Comparison of ENCODE assay signal across 11 cellular contexts in the genomic region with DNA sequence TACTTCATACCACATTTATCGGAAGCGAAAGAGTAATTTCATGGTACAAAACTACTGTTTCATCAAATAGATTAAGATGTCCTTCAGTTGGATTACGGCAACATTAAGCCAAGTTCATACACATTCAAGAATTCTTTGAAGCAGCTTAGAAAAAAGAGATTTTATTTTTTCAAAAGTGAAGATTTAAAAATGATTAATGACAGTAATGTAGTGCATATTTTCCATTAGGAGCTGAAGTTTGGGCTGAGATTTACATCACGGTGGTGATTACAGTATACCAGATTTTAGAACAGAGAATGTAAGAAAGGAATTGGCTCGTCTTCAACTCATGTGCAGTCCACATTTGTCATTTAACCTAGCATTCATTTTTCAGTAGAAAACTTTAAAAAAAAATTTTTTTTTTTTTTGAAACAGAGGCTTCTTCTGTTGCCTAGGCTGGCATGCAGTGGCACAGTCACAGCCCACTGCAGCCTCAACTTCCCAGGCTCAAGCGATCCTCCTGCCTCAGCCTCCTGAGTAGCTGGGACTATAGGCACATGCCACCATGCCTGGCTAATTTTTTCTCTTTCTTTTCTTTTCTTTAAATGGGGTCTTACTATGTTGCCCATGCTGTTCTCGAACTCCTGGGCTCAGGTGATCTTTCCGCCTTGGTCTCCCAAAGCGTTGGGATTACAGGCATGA. TPM values are rescaled to one million over a fixed set of nuclear protein-coding genes. Genes with fewer than 3 reads are reported as not detected.
DNase-seq lines count a peak whose midpoint lies in the region; ATAC-seq, FAIRE-seq and TF ChIP-seq lines count a peak whose summit lies in the region.
"Had no signal": no experiment of that assay in that cellular context is flagged by ENCODE, and none has a peak within 500 bp of the region (broad histone marks: within the 10 kb centered on the region; RNA-seq: fewer than 3 reads in every experiment).

No MANE protein-coding gene starts in this region.

- H3K27me3 ChIP-seq in A673 (replicated peaks; ENCODE audit: insufficient read depth, low read depth, low read length, poor library complexity) (no peaks in the 10 kb centered on the region), GM23248 (replicated peaks; ENCODE audit: insufficient read depth) (no peaks in the 10 kb centered on the region), adrenal gland (no peaks in the 10 kb centered on the region), keratinocyte (ENCODE audit: control insufficient read depth, extremely low read depth, insufficient read depth, low read length) (no peaks in the 10 kb centered on the region)
- H3K27me3 ChIP-seq: pancreas had no signal

- H3K79me2 ChIP-seq in GM23248 (ENCODE audit: insufficient read depth) (peaks cover 64% of the 10 kb centered on the region), keratinocyte (ENCODE audit: control insufficient read depth, insufficient read depth, low read length) (peaks cover 52% of the 10 kb centered on the region)

- FAIRE-seq in keratinocyte (lab: Jason Lieb, UNC), result no peak
- FAIRE-seq: pancreas had no signal

- dilution Hi-C loops in keratinocyte (cut with MboI; ENCODE audit: extremely low pct_ligation_motif_present, low sequenced_read_pairs), result no loop called here

- TF ChIP-seq CTCF in A673 (conservative IDR thresholded peaks at IDR 0.05; ENCODE audit: low read depth, low read length) (no peak), adrenal gland (IDR thresholded peaks at IDR 0.05) (no peak), keratinocyte (optimal IDR thresholded peaks at IDR 0.05 in 1 of 3, IDR thresholded peaks at IDR 0.05 in 1 of 3, conservative IDR thresholded peaks at IDR 0.05 in 1 of 3; ENCODE audit: extremely low read depth in 1 of 3, insufficient read depth in 2 of 3, low read length in 3 of 3) (no peak)

- no peak overlapping the region for H2AFZ ChIP-seq in GM23248
- no peak overlapping the region for H2AFZ ChIP-seq in keratinocyte (ENCODE audit: control insufficient read depth, low read length)

- H3K27ac ChIP-seq in A673 (ENCODE audit: low read depth, low read length, poor library complexity, severe bottlenecking) (no peak overlapping the region), GM23248 (peak overlapping the region; percentile 49), adrenal gland (peak overlapping the region in 3 of 5 donors; percentile 7 to 72 (median 66)), keratinocyte (ENCODE audit: control insufficient read depth, insufficient read depth, low read length) (no peak overlapping the region)

- ATAC-seq in GM21381 (IDR thresholded peaks at IDR 0.05; ENCODE audit: unreplicated experiment), result no peak
- ATAC-seq in GM21619 (IDR thresholded peaks at IDR 0.05; ENCODE audit: unreplicated experiment), result no peak

- H3K4me3 ChIP-seq in A673 (ENCODE audit: low read depth, low read length, poor library complexity, severe bottlenecking) (peak overlapping the region; percentile 94), GM23248 (peak overlapping the region; percentile 96), adrenal gland (peak overlapping the region in 1 of 4 donors; percentile 87), keratinocyte (ENCODE audit: control insufficient read depth in 2 of 3, extremely low read depth in 1 of 3, insufficient read depth in 2 of 3, low read depth in 1 of 3, low read length in 3 of 3) (no peak overlapping the region)

- H4K20me1 ChIP-seq in GM23248 (ENCODE audit: insufficient read depth) (no peaks in the 10 kb centered on the region), keratinocyte (ENCODE audit: control insufficient read depth, extremely low read depth, insufficient read depth, low read length) (peaks cover 2% of the 10 kb centered on the region)

- H3K9me3 ChIP-seq in A673 (ENCODE audit: low read depth, low read length, poor library complexity, severe bottlenecking) (no peaks in the 10 kb centered on the region), GM23248 (ENCODE audit: low read depth) (no peaks in the 10 kb centered on the region), adrenal gland (replicated peaks in 1 of 3) (no peaks in the 10 kb centered on the region), keratinocyte (ENCODE audit: control insufficient read depth, low read depth, low read length) (no peaks in the 10 kb centered on the region)
- H3K9me3 ChIP-seq: pancreas had no signal

- H3F3A ChIP-seq in GM23248 (ENCODE audit: insufficient read depth), result peaks cover 29% of the 10 kb centered on the region

- no peaks in the 10 kb centered on the region for H3K9me2 ChIP-seq in GM23248 (ENCODE audit: insufficient read depth)

- no peak for DNase-seq in A673 (ENCODE audit: low spot score)
- DNase-seq in GM23248, result peak; percentile 77
- DNase-seq in adrenal gland, result no peak
- no peak for DNase-seq in keratinocyte (ENCODE audit: low read depth, low spot score)
- no peak for DNase-seq in NK-92 (lab: John Stamatoyannopoulos, UW; ENCODE audit: unreplicated experiment)
- no peak for DNase-seq in activated CD4-positive, CD25-positive, alpha-beta regulatory T cell (lab: John Stamatoyannopoulos, UW)
- DNase-seq: NCI-H1092, SHP77 treated with DMSO at 0.1 percent for 48 hours had no signal

- peaks cover 17% of the 10 kb centered on the region for H3K4me1 ChIP-seq in A673 (ENCODE audit: insufficient read depth, low read length, poor library complexity, severe bottlenecking)
- H3K4me1 ChIP-seq in GM23248 (ENCODE audit: insufficient read depth), result peaks cover 17% of the 10 kb centered on the region
- H3K4me1 ChIP-seq in adrenal gland (replicated peaks in 1 of 2), result peaks cover 0 to 30% of the 10 kb centered on the region in 2 donors
- peaks cover 20% of the 10 kb centered on the region for H3K4me1 ChIP-seq in keratinocyte (ENCODE audit: control insufficient read depth, extremely low read depth, insufficient read depth, low read length)

- TF ChIP-seq POLR2A in adrenal gland (IDR thresholded peaks at IDR 0.05), result no peak

- POLR2A ChIA-PET in A673 (lab: Charles Lee; ENCODE audit: low non-redundant PET), result no interaction called here

- H3K9ac ChIP-seq in GM23248 (peak overlapping the region; percentile 89), keratinocyte (ENCODE audit: control insufficient read depth, extremely low read depth, insufficient read depth, low read length) (no peak overlapping the region)

- in situ Hi-C loops in GM23248 (cut with MboI), result no loop called here

- H3K36me3 ChIP-seq in A673 (ENCODE audit: insufficient read depth, low read length, poor library complexity, severe bottlenecking) (no peaks in the 10 kb centered on the region), GM23248 (ENCODE audit: low read depth) (no peaks in the 10 kb centered on the region), adrenal gland (replicated peaks in 1 of 2) (no peaks in the 10 kb centered on the region), keratinocyte (ENCODE audit: control insufficient read depth in 2 of 2, extremely low read depth in 1 of 2, insufficient read depth in 2 of 2, low read length in 2 of 2) (no peaks in the 10 kb centered on the region)
- H3K36me3 ChIP-seq: pancreas had no signal

- WGBS in GM23248 (ENCODE audit: low coverage in 1 of 2, low lambda C conversion rate in 2 of 2, missing lambda C conversion rate in 2 of 2), 2 experiments, result 59 to 66% methylated on average over 9 of the region's 9 CpGs
- WGBS in adrenal gland, 4 donors, result 67 to 69% (median 67%) methylated on average over 9 of the region's 9 CpGs

- CTCF ChIA-PET in A673 (lab: Charles Lee), result interaction anchor here (0.7 kb wide), 1 partner anchor 1127 kb away, joined by 3 read pairs; no protein-coding TSS in a partner anchor

- intact Hi-C loops in A673 (cut with micrococcal nuclease; ENCODE audit: unreplicated experiment), result loop anchor here (5.0 kb wide), 1 partner anchor 44 kb away; no protein-coding TSS in a partner anchor
- intact Hi-C loops in adrenal gland (cut with DNase I), result loop anchor here in 1 of 2 donors (5.0 kb wide), 1 partner anchor 89 kb away; no protein-coding TSS in a partner anchor

- BruUV-seq in A673 (replicated peaks; lab: Mats Ljungman, UMichigan), result TSS peak; percentile 37

- no peaks in the 10 kb centered on the region for H3K9me1 ChIP-seq in keratinocyte (ENCODE audit: control insufficient read depth, extremely low read depth, insufficient read depth, low read length)

- H3K4me2 ChIP-seq in GM23248 (ENCODE audit: unreplicated experiment), result peak overlapping the region; percentile 99
- peak overlapping the region; percentile 84 for H3K4me2 ChIP-seq in keratinocyte (ENCODE audit: control insufficient read depth, extremely low read depth, insufficient read depth, low read depth, low read length)

RNA-seq across cellular contexts. Expression of gene SYNJ2, which starts 1.9 kb away (rescaled TPM):
- total RNA-seq in A673 (2021) (34.5 and 37.0 TPM in 2 replicates), adrenal gland (10 to 100 TPM; 10.1 to 20.5 (median 16.1) TPM)
- total RNA-seq in GM23248 (2014; rRNA removed; shearing (Covaris generic)), result 25.3 and 28.6 TPM in 2 replicates
- polyA plus RNA-seq in GM23248 (2016; fragmentation: Nextera tagmentation; extraction: Ambion mirVana) (17.6 and 20.5 TPM in 2 replicates), adrenal gland (1 to 10 TPM; 5.9 to 6.8 (median 6.6) TPM), keratinocyte (4.0 to 10.1 TPM (median 8.6 TPM) in 3 replicates)
- polyA plus RNA-seq in keratinocyte (2011; ENCODE audit: low read depth), result 2.1 TPM
- polyA plus RNA-seq in keratinocyte (2011; cell fraction: cytosol; rRNA removed), result 4.6 and 5.3 TPM in 2 replicates
- polyA plus RNA-seq in keratinocyte (2011; cell fraction: nucleus; rRNA removed), result 6.0 and 6.8 TPM in 2 replicates
- polyA plus RNA-seq in keratinocyte (2012; ENCODE audit: low replicate concordance), result 2.1 and 7.6 TPM in 2 replicates
- polyA minus RNA-seq in keratinocyte, result 5.7 to 14.4 TPM (median 10.7 TPM) in 3 replicates
- polyA minus RNA-seq in keratinocyte (2011; cell fraction: cytosol; rRNA and poly(A)+ RNA removed), result 5.9 TPM
- polyA minus RNA-seq in keratinocyte (2011; cell fraction: nucleus; rRNA and poly(A)+ RNA removed), result 5.3 and 7.8 TPM in 2 replicates

Comparison
In these comparisons a context has a peak if more than half of its experiments do, and no peak if none do; other contexts are left out.
1. H3K27ac ChIP-seq: peak in GM23248 (single experiment) and adrenal gland (3 of 5); none in A673 (single experiment) and keratinocyte (single experiment).
2. H3K4me3 ChIP-seq: peak in A673 (single experiment) and GM23248 (single experiment); none in keratinocyte (0 of 3).